26 cellular contexts compared by ENCODE assay signal in the genomic region with DNA sequence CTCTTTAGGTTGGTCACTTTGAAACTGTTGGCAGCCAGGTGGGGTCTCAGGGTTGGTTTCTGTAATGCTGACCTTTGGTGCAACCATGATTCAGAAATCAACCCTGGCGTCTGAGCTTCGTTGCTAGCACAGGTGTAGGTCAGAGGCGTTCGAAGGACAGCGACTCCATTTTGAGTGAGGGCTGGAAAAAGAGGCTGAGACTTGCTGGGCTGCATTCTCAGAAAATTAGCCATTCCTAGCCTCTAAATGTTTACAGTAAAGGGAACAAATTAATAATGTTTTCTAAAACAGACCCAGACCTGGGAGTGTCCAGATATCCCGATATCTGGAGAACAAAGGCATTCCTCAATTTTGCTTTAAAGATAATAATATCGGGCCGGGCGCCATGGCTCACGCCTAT.
"Had no signal": no experiment of that assay in that cellular context is flagged by ENCODE, and none has a peak within 500 bp of the region (broad histone marks: within the 10 kb centered on the region; RNA-seq: fewer than 3 reads in every experiment).

No MANE protein-coding gene starts in this region.

- H3K27me3 ChIP-seq: neural progenitor cell, ovary, right lobe of liver, sigmoid colon, thyroid gland, tibial nerve, upper lobe of left lung, vagina had no signal

- H2AFZ ChIP-seq: neural progenitor cell, parathyroid adenoma had no signal

- H3K4me3 ChIP-seq: neural progenitor cell, ovary, psoas muscle, right lobe of liver, sigmoid colon, thoracic aorta, thyroid gland, tibial nerve, upper lobe of left lung, vagina had no signal

- H3K4me1 ChIP-seq: parathyroid adenoma, psoas muscle, sigmoid colon, thyroid gland, tibial nerve, upper lobe of left lung, vagina had no signal

- H3K4me3 Mint-ChIP-seq: natural killer cell; nephron; neural progenitor cell; stimulated activated memory B cell treated with anti-CD40 and anti-IgM and Interleukin-4, amounts not matched to agents 10 μg/mL and 1 μg/mL and 100 μg/mL, for 72 hours; stimulated activated naive CD8-positive, alpha-beta T cell treated with anti-CD3 and anti-CD28 coated beads, Interleukin-15, amount 100 ng/mL, for 72 hours had no signal

- H3K36me3 Mint-ChIP-seq: natural killer cell had no signal

- H3K4me2 ChIP-seq: neural progenitor cell had no signal

- H3K4me1 Mint-ChIP-seq: nephron had no signal

- H3K36me3 ChIP-seq: neural progenitor cell, neutrophil, ovary, right lobe of liver, sigmoid colon, thoracic aorta, thyroid gland, tibial nerve, upper lobe of left lung, vagina had no signal

- ATAC-seq: naive thymus-derived CD4-positive, alpha-beta T cell; natural killer cell; psoas muscle; right cardiac atrium; right lobe of liver; stimulated activated memory B cell treated with anti-CD40 and anti-IgM and Interleukin-4, amounts not matched to agents 10 μg/mL and 1 μg/mL and 100 μg/mL, for 72 hours; stimulated activated naive CD8-positive, alpha-beta T cell treated with anti-CD3 and anti-CD28 coated beads, Interleukin-15, amount 100 ng/mL, for 72 hours; stimulated activated naive CD8-positive, alpha-beta T cell treated with anti-CD3 and anti-CD28 coated beads, Interleukin-15, Interleukin-2, amounts not matched to agents 100 U/mL and 50 U/mL, for 24 hours had no signal

- H3K9me3 Mint-ChIP-seq: natural killer cell; nephron; stimulated activated memory B cell treated with anti-CD40 and anti-IgM and Interleukin-4, amounts not matched to agents 10 μg/mL and 1 μg/mL and 100 μg/mL, for 72 hours; stimulated activated naive CD8-positive, alpha-beta T cell treated with anti-CD3 and anti-CD28 coated beads, Interleukin-15, amount 100 ng/mL, for 72 hours had no signal

- H3K9ac ChIP-seq: neural progenitor cell, parathyroid adenoma had no signal

- H3K27ac ChIP-seq: neural progenitor cell, neutrophil, ovary, parathyroid adenoma, psoas muscle, sigmoid colon, thoracic aorta, thyroid gland, tibial nerve, upper lobe of left lung, vagina had no signal

- H3K27me3 Mint-ChIP-seq: naive thymus-derived CD4-positive, alpha-beta T cell; stimulated activated memory B cell treated with anti-CD40 and anti-IgM and Interleukin-4, amounts not matched to agents 10 μg/mL and 1 μg/mL and 100 μg/mL, for 72 hours; stimulated activated naive CD8-positive, alpha-beta T cell treated with anti-CD3 and anti-CD28 coated beads, Interleukin-15, amount 100 ng/mL, for 72 hours had no signal

- DNase-seq: naive thymus-derived CD4-positive, alpha-beta T cell; natural killer cell; nucleus accumbens; ovary; psoas muscle; right lobe of liver; sigmoid colon; small intestine; stimulated activated CD4-positive, alpha-beta T cell treated with anti-CD3 and anti-CD28 coated beads, Interleukin-1b, Interleukin-23, amount 100 ng/mL, for 48 hours; stimulated activated CD4-positive, alpha-beta T cell treated with anti-CD3 and anti-CD28 coated beads, Interleukin-4, amount 100 ng/mL, for 1 hour; stimulated activated CD4-positive, alpha-beta T cell treated with anti-CD3 and anti-CD28 coated beads, Interleukin-4, amount 100 ng/mL, for 4 hours; stimulated activated CD8-positive, alpha-beta memory T cell treated with anti-CD3 and anti-CD28 coated beads, Interleukin-4, amount 100 ng/mL, for 48 hours; stimulated activated naive CD4-positive, alpha-beta T cell; stimulated activated naive CD8-positive, alpha-beta T cell treated with anti-CD3 and anti-CD28 coated beads, Interleukin-15, amount 100 ng/mL, for 72 hours; stimulated activated naive CD8-positive, alpha-beta T cell treated with anti-CD3 and anti-CD28 coated beads, Interleukin-15, Interleukin-2, amounts not matched to agents 100 U/mL and 50 U/mL, for 24 hours; thyroid gland; upper lobe of left lung had no signal

- H3K27ac Mint-ChIP-seq: naive thymus-derived CD4-positive, alpha-beta T cell; natural killer cell; nephron; neural progenitor cell; stimulated activated memory B cell treated with anti-CD40 and anti-IgM and Interleukin-4, amounts not matched to agents 10 μg/mL and 1 μg/mL and 100 μg/mL, for 72 hours; stimulated activated naive CD8-positive, alpha-beta T cell treated with anti-CD3 and anti-CD28 coated beads, Interleukin-15, amount 100 ng/mL, for 72 hours had no signal

- H3K9me3 ChIP-seq: neutrophil, ovary, psoas muscle, right lobe of liver, sigmoid colon, thoracic aorta, thyroid gland, tibial nerve, upper lobe of left lung, vagina had no signal
